1 cellular context compared by ENCODE assay signal in genomic region chr5:74616236-74617146, GRCh38.
A peak's percentile ranks its signal among the peaks of the same experiment; 100 is the strongest.
TF ChIP-seq lines count a peak whose summit lies in the region.

No MANE protein-coding gene starts in this region.

TF ChIP-seq in K562, 482 proteins besides CTCF, POLR2A, EP300 and RAD21 (continued from another document):
- TF ChIP-seq, protein P1, sequence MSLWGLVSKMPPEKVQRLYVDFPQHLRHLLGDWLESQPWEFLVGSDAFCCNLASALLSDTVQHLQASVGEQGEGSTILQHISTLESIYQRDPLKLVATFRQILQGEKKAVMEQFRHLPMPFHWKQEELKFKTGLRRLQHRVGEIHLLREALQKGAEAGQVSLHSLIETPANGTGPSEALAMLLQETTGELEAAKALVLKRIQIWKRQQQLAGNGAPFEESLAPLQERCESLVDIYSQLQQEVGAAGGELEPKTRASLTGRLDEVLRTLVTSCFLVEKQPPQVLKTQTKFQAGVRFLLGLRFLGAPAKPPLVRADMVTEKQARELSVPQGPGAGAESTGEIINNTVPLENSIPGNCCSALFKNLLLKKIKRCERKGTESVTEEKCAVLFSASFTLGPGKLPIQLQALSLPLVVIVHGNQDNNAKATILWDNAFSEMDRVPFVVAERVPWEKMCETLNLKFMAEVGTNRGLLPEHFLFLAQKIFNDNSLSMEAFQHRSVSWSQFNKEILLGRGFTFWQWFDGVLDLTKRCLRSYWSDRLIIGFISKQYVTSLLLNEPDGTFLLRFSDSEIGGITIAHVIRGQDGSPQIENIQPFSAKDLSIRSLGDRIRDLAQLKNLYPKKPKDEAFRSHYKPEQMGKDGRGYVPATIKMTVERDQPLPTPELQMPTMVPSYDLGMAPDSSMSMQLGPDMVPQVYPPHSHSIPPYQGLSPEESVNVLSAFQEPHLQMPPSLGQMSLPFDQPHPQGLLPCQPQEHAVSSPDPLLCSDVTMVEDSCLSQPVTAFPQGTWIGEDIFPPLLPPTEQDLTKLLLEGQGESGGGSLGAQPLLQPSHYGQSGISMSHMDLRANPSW (CRISPR knock-in tag; IDR thresholded peaks at IDR 0.05) = no peak
- TF ChIP-seq ZNF175 (CRISPR knock-in tag; IDR thresholded peaks at IDR 0.05; ENCODE audit: low read depth) (peak; percentile 51; the same call in 1 of the 2 replicates), DPF2 (IDR thresholded peaks at IDR 0.05) (no peak), KLF16 (IDR thresholded peaks at IDR 0.05) (peak; percentile 86; the same call in 1 of the 2 replicates), ZNF589 (CRISPR knock-in tag; IDR thresholded peaks at IDR 0.05; ENCODE audit: low read depth) (peak; percentile 34; the same call in 1 of the 2 replicates), ZFX (CRISPR knock-in tag; IDR thresholded peaks at IDR 0.05) (0 out of 2 replicates have a peak, but pooled peaks have one; percentile 23), RBBP5 (IDR thresholded peaks at IDR 0.05; ENCODE audit: borderline replicate concordance, insufficient read depth, low read length, poor library complexity, severe bottlenecking) (peak; percentile 48), ZNF766 (CRISPR knock-in tag; conservative IDR thresholded peaks at IDR 0.05) (0 out of 2 replicates have a peak, but pooled peaks have one; percentile 44)
- TF ChIP-seq, protein P2, sequence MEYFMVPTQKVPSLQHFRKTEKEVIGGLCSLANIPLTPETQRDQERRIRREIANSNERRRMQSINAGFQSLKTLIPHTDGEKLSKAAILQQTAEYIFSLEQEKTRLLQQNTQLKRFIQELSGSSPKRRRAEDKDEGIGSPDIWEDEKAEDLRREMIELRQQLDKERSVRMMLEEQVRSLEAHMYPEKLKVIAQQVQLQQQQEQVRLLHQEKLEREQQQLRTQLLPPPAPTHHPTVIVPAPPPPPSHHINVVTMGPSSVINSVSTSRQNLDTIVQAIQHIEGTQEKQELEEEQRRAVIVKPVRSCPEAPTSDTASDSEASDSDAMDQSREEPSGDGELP (CRISPR knock-in tag; IDR thresholded peaks at IDR 0.05; ENCODE audit: borderline replicate concordance) = peak; percentile 91
